Comparison of ENCODE assay signal across 1 cellular context in genomic region chr2:234679766-234680687, GRCh38.
TF ChIP-seq lines count a peak whose summit lies in the region.

No MANE protein-coding gene starts in this region.

TF ChIP-seq in HepG2, 621 proteins besides CTCF, POLR2A, EP300 and RAD21 (continued from another document and continues in another):
- TF ChIP-seq HOXA3 (CRISPR knock-in tag; IDR thresholded peaks at IDR 0.05) (peak; percentile 85), KDM5B (CRISPR knock-in tag; IDR thresholded peaks at IDR 0.05; ENCODE audit: borderline replicate concordance) (peak; percentile 36; the same call in 1 of the 2 replicates), ATF3 (CRISPR knock-in tag; IDR thresholded peaks at IDR 0.05) (peak; percentile 96), ZNF768 (CRISPR knock-in tag; IDR thresholded peaks at IDR 0.05) (peak; percentile 68), ZNF761 (CRISPR knock-in tag; conservative IDR thresholded peaks at IDR 0.05) (peak; percentile 74), ZFP62 (CRISPR knock-in tag; IDR thresholded peaks at IDR 0.05) (no peak), KDM1A (CRISPR knock-in tag; IDR thresholded peaks at IDR 0.05) (no peak), CREBL2 (CRISPR knock-in tag; IDR thresholded peaks at IDR 0.05; ENCODE audit: borderline replicate concordance) (no peak), MIER3 (CRISPR knock-in tag; IDR thresholded peaks at IDR 0.05; ENCODE audit: borderline replicate concordance) (peak; percentile 91), ZBTB7B (CRISPR knock-in tag; IDR thresholded peaks at IDR 0.05) (peak; percentile 86), ARID3A (IDR thresholded peaks at IDR 0.05; ENCODE audit: low read depth, low read length) (peak; percentile 76; the same call in 1 of the 2 replicates), ATF7 (IDR thresholded peaks at IDR 0.05) (no peak), ATF7 (CRISPR knock-in tag; IDR thresholded peaks at IDR 0.05) (peak; percentile 85), ELF3 (CRISPR knock-in tag; IDR thresholded peaks at IDR 0.05) (peak; percentile 99), U2AF1 (optimal IDR thresholded peaks at IDR 0.05; ENCODE audit: low read depth, low read length) (peak; percentile 90), ZSCAN9 (CRISPR knock-in tag; IDR thresholded peaks at IDR 0.05; ENCODE audit: borderline replicate concordance) (peak; percentile 86; the same call in 1 of the 2 replicates), ZNF124 (CRISPR knock-in tag; IDR thresholded peaks at IDR 0.05) (peak; percentile 83; the same call in 1 of the 2 replicates), ESRRA (CRISPR knock-in tag; IDR thresholded peaks at IDR 0.05; ENCODE audit: low read depth) (peak; percentile 89), ZNF883 (CRISPR knock-in tag; IDR thresholded peaks at IDR 0.05; ENCODE audit: not compliant biosample characterization) (peak; percentile 16), SIX4 (CRISPR knock-in tag; IDR thresholded peaks at IDR 0.05) (peak; percentile 88), KAT7 (CRISPR knock-in tag; IDR thresholded peaks at IDR 0.05; ENCODE audit: borderline replicate concordance) (peak; percentile 65), ZNF331 (CRISPR knock-in tag; IDR thresholded peaks at IDR 0.05) (peak; percentile 99), ASH2L (IDR thresholded peaks at IDR 0.05; ENCODE audit: insufficient read length, low read depth, low read length) (peak; percentile 82), ZNF530 (CRISPR knock-in tag; IDR thresholded peaks at IDR 0.05; ENCODE audit: low read depth) (no peak), ZNF460 (CRISPR knock-in tag; IDR thresholded peaks at IDR 0.05; ENCODE audit: borderline replicate concordance) (no peak), GFI1 (CRISPR knock-in tag; IDR thresholded peaks at IDR 0.05; ENCODE audit: borderline replicate concordance) (peak; percentile 74; the same call in 1 of the 2 replicates), PHF21A (CRISPR knock-in tag; IDR thresholded peaks at IDR 0.05) (peak; percentile 95), HNF4G (IDR thresholded peaks at IDR 0.05; ENCODE audit: borderline replicate concordance, low read depth, low read length) (peak; percentile 64; the same call in 1 of the 2 replicates), HNF4G (CRISPR knock-in tag; IDR thresholded peaks at IDR 0.05; ENCODE audit: borderline replicate concordance, low read depth) (peak; percentile 80; the same call in 1 of the 2 replicates), ZNF329 (CRISPR knock-in tag; IDR thresholded peaks at IDR 0.05; ENCODE audit: low read depth) (no peak), ZEB1 (IDR thresholded peaks at IDR 0.05; ENCODE audit: insufficient replicate concordance, low read depth) (peak; percentile 50), THYN1 (CRISPR knock-in tag; IDR thresholded peaks at IDR 0.05; ENCODE audit: borderline replicate concordance, low read depth) (no peak)
- TF ChIP-seq, protein P1, sequence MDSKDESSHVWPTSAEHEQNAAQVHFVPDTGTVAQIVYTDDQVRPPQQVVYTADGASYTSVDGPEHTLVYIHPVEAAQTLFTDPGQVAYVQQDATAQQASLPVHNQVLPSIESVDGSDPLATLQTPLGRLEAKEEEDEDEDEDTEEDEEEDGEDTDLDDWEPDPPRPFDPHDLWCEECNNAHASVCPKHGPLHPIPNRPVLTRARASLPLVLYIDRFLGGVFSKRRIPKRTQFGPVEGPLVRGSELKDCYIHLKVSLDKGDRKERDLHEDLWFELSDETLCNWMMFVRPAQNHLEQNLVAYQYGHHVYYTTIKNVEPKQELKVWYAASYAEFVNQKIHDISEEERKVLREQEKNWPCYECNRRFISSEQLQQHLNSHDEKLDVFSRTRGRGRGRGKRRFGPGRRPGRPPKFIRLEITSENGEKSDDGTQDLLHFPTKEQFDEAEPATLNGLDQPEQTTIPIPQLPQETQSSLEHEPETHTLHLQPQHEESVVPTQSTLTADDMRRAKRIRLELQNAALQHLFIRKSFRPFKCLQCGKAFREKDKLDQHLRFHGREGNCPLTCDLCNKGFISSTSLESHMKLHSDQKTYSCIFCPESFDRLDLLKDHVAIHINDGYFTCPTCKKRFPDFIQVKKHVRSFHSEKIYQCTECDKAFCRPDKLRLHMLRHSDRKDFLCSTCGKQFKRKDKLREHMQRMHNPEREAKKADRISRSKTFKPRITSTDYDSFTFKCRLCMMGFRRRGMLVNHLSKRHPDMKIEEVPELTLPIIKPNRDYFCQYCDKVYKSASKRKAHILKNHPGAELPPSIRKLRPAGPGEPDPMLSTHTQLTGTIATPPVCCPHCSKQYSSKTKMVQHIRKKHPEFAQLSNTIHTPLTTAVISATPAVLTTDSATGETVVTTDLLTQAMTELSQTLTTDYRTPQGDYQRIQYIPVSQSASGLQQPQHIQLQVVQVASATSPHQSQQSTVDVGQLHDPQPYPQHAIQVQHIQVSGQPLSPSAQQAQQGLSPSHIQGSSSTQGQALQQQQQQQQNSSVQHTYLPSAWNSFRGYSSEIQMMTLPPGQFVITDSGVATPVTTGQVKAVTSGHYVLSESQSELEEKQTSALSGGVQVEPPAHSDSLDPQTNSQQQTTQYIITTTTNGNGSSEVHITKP (CRISPR knock-in tag; IDR thresholded peaks at IDR 0.05; ENCODE audit: low read depth), result peak; percentile 83; the same call in 1 of the 2 replicates
- TF ChIP-seq, protein P2, sequence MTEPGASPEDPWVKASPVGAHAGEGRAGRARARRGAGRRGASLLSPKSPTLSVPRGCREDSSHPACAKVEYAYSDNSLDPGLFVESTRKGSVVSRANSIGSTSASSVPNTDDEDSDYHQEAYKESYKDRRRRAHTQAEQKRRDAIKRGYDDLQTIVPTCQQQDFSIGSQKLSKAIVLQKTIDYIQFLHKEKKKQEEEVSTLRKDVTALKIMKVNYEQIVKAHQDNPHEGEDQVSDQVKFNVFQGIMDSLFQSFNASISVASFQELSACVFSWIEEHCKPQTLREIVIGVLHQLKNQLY (CRISPR knock-in tag; IDR thresholded peaks at IDR 0.05), result peak; percentile 86
- TF ChIP-seq, protein P3, sequence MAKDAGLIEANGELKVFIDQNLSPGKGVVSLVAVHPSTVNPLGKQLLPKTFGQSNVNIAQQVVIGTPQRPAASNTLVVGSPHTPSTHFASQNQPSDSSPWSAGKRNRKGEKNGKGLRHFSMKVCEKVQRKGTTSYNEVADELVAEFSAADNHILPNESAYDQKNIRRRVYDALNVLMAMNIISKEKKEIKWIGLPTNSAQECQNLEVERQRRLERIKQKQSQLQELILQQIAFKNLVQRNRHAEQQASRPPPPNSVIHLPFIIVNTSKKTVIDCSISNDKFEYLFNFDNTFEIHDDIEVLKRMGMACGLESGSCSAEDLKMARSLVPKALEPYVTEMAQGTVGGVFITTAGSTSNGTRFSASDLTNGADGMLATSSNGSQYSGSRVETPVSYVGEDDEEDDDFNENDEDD (CRISPR knock-in tag; IDR thresholded peaks at IDR 0.05; ENCODE audit: borderline replicate concordance), result 0 out of 2 replicates have a peak, but pooled peaks have one; percentile 49
- TF ChIP-seq, protein P4, sequence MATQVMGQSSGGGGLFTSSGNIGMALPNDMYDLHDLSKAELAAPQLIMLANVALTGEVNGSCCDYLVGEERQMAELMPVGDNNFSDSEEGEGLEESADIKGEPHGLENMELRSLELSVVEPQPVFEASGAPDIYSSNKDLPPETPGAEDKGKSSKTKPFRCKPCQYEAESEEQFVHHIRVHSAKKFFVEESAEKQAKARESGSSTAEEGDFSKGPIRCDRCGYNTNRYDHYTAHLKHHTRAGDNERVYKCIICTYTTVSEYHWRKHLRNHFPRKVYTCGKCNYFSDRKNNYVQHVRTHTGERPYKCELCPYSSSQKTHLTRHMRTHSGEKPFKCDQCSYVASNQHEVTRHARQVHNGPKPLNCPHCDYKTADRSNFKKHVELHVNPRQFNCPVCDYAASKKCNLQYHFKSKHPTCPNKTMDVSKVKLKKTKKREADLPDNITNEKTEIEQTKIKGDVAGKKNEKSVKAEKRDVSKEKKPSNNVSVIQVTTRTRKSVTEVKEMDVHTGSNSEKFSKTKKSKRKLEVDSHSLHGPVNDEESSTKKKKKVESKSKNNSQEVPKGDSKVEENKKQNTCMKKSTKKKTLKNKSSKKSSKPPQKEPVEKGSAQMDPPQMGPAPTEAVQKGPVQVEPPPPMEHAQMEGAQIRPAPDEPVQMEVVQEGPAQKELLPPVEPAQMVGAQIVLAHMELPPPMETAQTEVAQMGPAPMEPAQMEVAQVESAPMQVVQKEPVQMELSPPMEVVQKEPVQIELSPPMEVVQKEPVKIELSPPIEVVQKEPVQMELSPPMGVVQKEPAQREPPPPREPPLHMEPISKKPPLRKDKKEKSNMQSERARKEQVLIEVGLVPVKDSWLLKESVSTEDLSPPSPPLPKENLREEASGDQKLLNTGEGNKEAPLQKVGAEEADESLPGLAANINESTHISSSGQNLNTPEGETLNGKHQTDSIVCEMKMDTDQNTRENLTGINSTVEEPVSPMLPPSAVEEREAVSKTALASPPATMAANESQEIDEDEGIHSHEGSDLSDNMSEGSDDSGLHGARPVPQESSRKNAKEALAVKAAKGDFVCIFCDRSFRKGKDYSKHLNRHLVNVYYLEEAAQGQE (IDR thresholded peaks at IDR 0.05; ENCODE audit: borderline replicate concordance in 1 of 2, low read depth in 1 of 2, low read length in 2 of 2), result peak in 1 of 2 experiments; percentile 65; a peak in 1 of 4 replicates
- TF ChIP-seq, protein P5, sequence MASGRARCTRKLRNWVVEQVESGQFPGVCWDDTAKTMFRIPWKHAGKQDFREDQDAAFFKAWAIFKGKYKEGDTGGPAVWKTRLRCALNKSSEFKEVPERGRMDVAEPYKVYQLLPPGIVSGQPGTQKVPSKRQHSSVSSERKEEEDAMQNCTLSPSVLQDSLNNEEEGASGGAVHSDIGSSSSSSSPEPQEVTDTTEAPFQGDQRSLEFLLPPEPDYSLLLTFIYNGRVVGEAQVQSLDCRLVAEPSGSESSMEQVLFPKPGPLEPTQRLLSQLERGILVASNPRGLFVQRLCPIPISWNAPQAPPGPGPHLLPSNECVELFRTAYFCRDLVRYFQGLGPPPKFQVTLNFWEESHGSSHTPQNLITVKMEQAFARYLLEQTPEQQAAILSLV (CRISPR knock-in tag; IDR thresholded peaks at IDR 0.05; ENCODE audit: borderline replicate concordance), result peak; percentile 36; the same call in 1 of the 2 replicates
- TF ChIP-seq, protein P6, sequence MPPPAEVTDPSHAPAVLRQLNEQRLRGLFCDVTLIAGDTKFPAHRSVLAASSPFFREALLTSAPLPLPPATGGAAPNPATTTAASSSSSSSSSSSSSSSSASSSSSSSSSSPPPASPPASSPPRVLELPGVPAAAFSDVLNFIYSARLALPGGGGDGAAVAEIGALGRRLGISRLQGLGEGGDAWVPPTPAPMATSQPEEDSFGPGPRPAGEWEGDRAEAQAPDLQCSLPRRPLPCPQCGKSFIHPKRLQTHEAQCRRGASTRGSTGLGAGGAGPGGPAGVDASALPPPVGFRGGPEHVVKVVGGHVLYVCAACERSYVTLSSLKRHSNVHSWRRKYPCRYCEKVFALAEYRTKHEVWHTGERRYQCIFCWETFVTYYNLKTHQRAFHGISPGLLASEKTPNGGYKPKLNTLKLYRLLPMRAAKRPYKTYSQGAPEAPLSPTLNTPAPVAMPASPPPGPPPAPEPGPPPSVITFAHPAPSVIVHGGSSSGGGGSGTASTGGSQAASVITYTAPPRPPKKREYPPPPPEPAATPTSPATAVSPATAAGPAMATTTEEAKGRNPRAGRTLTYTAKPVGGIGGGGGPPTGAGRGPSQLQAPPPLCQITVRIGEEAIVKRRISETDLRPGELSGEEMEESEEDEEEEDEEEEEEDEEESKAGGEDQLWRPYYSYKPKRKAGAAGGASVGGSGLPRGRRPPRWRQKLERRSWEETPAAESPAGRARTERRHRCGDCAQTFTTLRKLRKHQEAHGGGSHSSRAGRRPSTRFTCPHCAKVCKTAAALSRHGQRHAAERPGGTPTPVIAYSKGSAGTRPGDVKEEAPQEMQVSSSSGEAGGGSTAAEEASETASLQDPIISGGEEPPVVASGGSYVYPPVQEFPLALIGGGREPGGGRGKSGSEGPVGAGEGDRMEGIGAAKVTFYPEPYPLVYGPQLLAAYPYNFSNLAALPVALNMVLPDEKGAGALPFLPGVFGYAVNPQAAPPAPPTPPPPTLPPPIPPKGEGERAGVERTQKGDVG (CRISPR knock-in tag; IDR thresholded peaks at IDR 0.05; ENCODE audit: borderline replicate concordance), result peak; percentile 95; the same call in 1 of the 2 replicates
- TF ChIP-seq, protein P7, sequence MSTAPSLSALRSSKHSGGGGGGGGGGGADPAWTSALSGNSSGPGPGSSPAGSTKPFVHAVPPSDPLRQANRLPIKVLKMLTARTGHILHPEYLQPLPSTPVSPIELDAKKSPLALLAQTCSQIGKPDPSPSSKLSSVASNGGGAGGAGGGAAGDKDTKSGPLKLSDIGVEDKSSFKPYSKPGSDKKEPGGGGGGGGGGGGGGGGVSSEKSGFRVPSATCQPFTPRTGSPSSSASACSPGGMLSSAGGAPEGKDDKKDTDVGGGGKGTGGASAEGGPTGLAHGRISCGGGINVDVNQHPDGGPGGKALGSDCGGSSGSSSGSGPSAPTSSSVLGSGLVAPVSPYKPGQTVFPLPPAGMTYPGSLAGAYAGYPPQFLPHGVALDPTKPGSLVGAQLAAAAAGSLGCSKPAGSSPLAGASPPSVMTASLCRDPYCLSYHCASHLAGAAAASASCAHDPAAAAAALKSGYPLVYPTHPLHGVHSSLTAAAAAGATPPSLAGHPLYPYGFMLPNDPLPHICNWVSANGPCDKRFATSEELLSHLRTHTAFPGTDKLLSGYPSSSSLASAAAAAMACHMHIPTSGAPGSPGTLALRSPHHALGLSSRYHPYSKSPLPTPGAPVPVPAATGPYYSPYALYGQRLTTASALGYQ (CRISPR knock-in tag; IDR thresholded peaks at IDR 0.05), result peak; percentile 88
- TF ChIP-seq, protein P8, sequence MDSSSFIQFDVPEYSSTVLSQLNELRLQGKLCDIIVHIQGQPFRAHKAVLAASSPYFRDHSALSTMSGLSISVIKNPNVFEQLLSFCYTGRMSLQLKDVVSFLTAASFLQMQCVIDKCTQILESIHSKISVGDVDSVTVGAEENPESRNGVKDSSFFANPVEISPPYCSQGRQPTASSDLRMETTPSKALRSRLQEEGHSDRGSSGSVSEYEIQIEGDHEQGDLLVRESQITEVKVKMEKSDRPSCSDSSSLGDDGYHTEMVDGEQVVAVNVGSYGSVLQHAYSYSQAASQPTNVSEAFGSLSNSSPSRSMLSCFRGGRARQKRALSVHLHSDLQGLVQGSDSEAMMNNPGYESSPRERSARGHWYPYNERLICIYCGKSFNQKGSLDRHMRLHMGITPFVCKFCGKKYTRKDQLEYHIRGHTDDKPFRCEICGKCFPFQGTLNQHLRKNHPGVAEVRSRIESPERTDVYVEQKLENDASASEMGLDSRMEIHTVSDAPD (CRISPR knock-in tag; IDR thresholded peaks at IDR 0.05), result peak; percentile 56; the same call in 1 of the 2 replicates
